ENCODE assay signal across 8 cellular contexts in genomic region chr2:169363570-169364150, GRCh38. TPM values are rescaled to one million over a fixed set of nuclear protein-coding genes. Genes with fewer than 3 reads are reported as not detected.
DNase-seq lines count a peak whose midpoint lies in the region; ATAC-seq and TF ChIP-seq lines count a peak whose summit lies in the region.

No MANE protein-coding gene starts in this region.

- DNase-seq in ELF-1 (ENCODE audit: low read depth, low spot score) (peak; percentile 90), SK-N-DZ (ENCODE audit: low spot score) (peak; percentile 11), brain microvascular endothelial cell (no peak), left kidney (ENCODE audit: low read depth, low spot score) (peak; percentile 71), HPDE6-E6E7 (ENCODE audit: extremely low spot score) (no peak)
- peak; percentile 46 for DNase-seq in stimulated activated CD4-positive, alpha-beta T cell treated with anti-CD3 and anti-CD28 coated beads, Interleukin-1b, Interleukin-23, amount 100 ng/mL, for 48 hours

- H3K27me3 ChIP-seq in brain microvascular endothelial cell (replicated peaks), result peaks cover 39% of the 10 kb centered on the region

- no peak overlapping the region for H3K27ac ChIP-seq in brain microvascular endothelial cell

- no peak for TF ChIP-seq CTCF in brain microvascular endothelial cell (IDR thresholded peaks at IDR 0.05; ENCODE audit: low read depth, low read length, missing control alignments)

- H3K4me3 ChIP-seq in brain microvascular endothelial cell (ENCODE audit: low read depth, low read length), result peak overlapping the region; percentile 55

- no peaks in the 10 kb centered on the region for H3K36me3 ChIP-seq in brain microvascular endothelial cell (replicated peaks)

- in situ Hi-C loops in brain microvascular endothelial cell (cut with HindIII; ENCODE audit: low pct_ligation_motif_present, low sequenced_read_pairs), result no loop called here

- ATAC-seq in HG02642 (IDR thresholded peaks at IDR 0.05; ENCODE audit: poor library complexity, unreplicated experiment) (peak; percentile 48), HG03097 (IDR thresholded peaks at IDR 0.05; ENCODE audit: low FRiP score, unreplicated experiment) (no peak)

RNA-seq across cellular contexts. Expression of gene LRP2, which starts 1.3 kb away (rescaled TPM):
- not detected in 2 replicates for polyA plus RNA-seq in SK-N-DZ (2014; cell fraction: cytosol; rRNA removed)
- not detected in 2 replicates for polyA plus RNA-seq in SK-N-DZ (2014; cell fraction: nucleus; rRNA removed)

Comparison
In these comparisons a context has a peak if more than half of its experiments do, and no peak if none do; other contexts are left out.
1. DNase-seq: peak in ELF-1 (single experiment), SK-N-DZ (single experiment), left kidney (single experiment) and stimulated activated CD4-positive, alpha-beta T cell treated with anti-CD3 and anti-CD28 coated beads, Interleukin-1b, Interleukin-23, amount 100 ng/mL, for 48 hours (single experiment); none in brain microvascular endothelial cell (single experiment) and HPDE6-E6E7 (single experiment).